9 cellular contexts compared by ENCODE assay signal in the genomic region with DNA sequence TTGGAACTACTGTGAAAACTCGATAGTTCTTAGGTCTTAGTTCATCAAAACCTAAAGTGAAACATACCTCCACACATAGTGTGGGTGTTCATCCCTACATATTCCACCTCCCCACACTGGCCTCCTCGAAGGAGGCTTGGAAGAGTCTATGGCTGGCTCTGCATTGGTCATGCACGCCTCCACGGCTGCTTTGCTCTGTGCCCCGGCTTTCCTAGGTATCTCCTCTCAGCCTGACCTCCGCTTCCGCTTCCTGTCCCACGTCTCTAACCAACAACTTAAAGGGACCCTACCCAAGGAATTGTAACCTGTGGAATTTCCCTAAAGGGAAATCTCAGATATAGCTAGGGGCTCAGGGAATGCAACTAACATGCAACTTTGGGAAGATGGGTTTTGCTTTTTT.
DNase-seq lines count a peak whose midpoint lies in the region; ATAC-seq and TF ChIP-seq lines count a peak whose summit lies in the region.
"Had no signal": no experiment of that assay in that cellular context is flagged by ENCODE, and none has a peak within 500 bp of the region (broad histone marks: within the 10 kb centered on the region; RNA-seq: fewer than 3 reads in every experiment).

No MANE protein-coding gene starts in this region.

- intact Hi-C loops in Caco-2 (cut with micrococcal nuclease; ENCODE audit: unreplicated experiment) = loop anchor here (5.0 kb wide), 1 partner anchor 115 kb away; no protein-coding TSS in a partner anchor
- intact Hi-C loops in posterior vena cava (cut with DNase I) = no loop called here

- H3K9me3 ChIP-seq in Caco-2 = no peaks in the 10 kb centered on the region

- ATAC-seq in GM18498 (IDR thresholded peaks at IDR 0.05; ENCODE audit: unreplicated experiment) = no peak

- TF ChIP-seq CTCF in Caco-2 (IDR thresholded peaks at IDR 0.05; ENCODE audit: insufficient read depth in 1 of 2, low read depth in 1 of 2, low read length in 1 of 2, severe bottlenecking in 1 of 2, unreplicated experiment in 1 of 2) (no peak), epithelial cell of proximal tubule (conservative IDR thresholded peaks at IDR 0.05; ENCODE audit: low read depth, low read length) (no peak), nephron progenitor cell (IDR thresholded peaks at IDR 0.05) (no peak)

- peak overlapping the region; percentile 83 for H3K4me3 Mint-ChIP-seq in Caco-2 (ENCODE audit: unreplicated experiment)
- H3K4me3 Mint-ChIP-seq in nephron progenitor cell = peak overlapping the region; percentile 51

- peaks cover 23% of the 10 kb centered on the region for H3K4me1 ChIP-seq in Caco-2

- H3K9me3 Mint-ChIP-seq in Caco-2 (ENCODE audit: unreplicated experiment) (no peaks in the 10 kb centered on the region), nephron progenitor cell (peaks cover 4% of the 10 kb centered on the region)

- H3K27me3 Mint-ChIP-seq in Caco-2 (ENCODE audit: insufficient read depth, unreplicated experiment) = no peaks in the 10 kb centered on the region
- H3K27me3 Mint-ChIP-seq in nephron progenitor cell (ENCODE audit: low read depth, poor library complexity) = no peaks in the 10 kb centered on the region

- H3K4me3 ChIP-seq in Caco-2 (ENCODE audit: low read depth, low read length) = peak overlapping the region; percentile 61
- peak overlapping the region; percentile 49 for H3K4me3 ChIP-seq in epithelial cell of proximal tubule (ENCODE audit: low read depth, low read length)

- H3K27ac Mint-ChIP-seq in Caco-2 (ENCODE audit: unreplicated experiment) (peak overlapping the region; percentile 91), nephron progenitor cell (no peak overlapping the region)

- TSS peak; percentile 70 for BruUV-seq in Caco-2 (replicated peaks; lab: Mats Ljungman, UMichigan)

- H3K36me3 ChIP-seq in Caco-2 (ENCODE audit: control insufficient read depth, insufficient read depth, low read length) = no peaks in the 10 kb centered on the region; the same call in none of the 2 replicates

- no peaks in the 10 kb centered on the region for H3K27me3 ChIP-seq in Caco-2 (replicated peaks; ENCODE audit: control insufficient read depth, insufficient read depth, low read length)

- H3K4me1 Mint-ChIP-seq in Caco-2 (ENCODE audit: low read depth, unreplicated experiment) (peaks cover 37% of the 10 kb centered on the region), nephron progenitor cell (peaks cover 22% of the 10 kb centered on the region)

- POLR2A ChIA-PET in Caco-2 (lab: Charles Lee) = interaction anchor here (0.5 kb wide), 1 partner anchor 154 kb away, joined by 8 read pairs; no protein-coding TSS in a partner anchor

- DNase-seq in Caco-2 (peak; percentile 71 to 85), NCI-H526 treated with DMSO at 0.1 percent for 48 hours (lab: John Stamatoyannopoulos, UW) (peak; percentile 84), epithelial cell of proximal tubule (ENCODE audit: low read depth) (peak; percentile 15), nephron progenitor cell (no peak), posterior vena cava (ENCODE audit: low spot score) (no peak), GM19238 (ENCODE audit: insufficient read length, low spot score) (no peak)
- DNase-seq in stimulated activated naive CD4-positive, alpha-beta T cell treated with Interleukin-2 at 50 U/mL for 16 hours (lab: John Stamatoyannopoulos, UW) = no peak
- DNase-seq: NCI-H69 had no signal

- H3K36me3 Mint-ChIP-seq in Caco-2 (ENCODE audit: insufficient read depth, unreplicated experiment) = peaks cover 7% of the 10 kb centered on the region
- H3K36me3 Mint-ChIP-seq in nephron progenitor cell (ENCODE audit: low read depth) = no peaks in the 10 kb centered on the region

- CTCF ChIA-PET in Caco-2 (lab: Charles Lee) = interaction anchor here (1.3 to 4.0 kb wide), 2 partner anchors 33 to 70 kb away, joined by 4 to 33 read pairs; no protein-coding TSS in a partner anchor

Comparison
In these comparisons a context has a peak if more than half of its experiments do, and no peak if none do; other contexts are left out.
1. DNase-seq: peak in Caco-2 (2 of 2), NCI-H526 treated with DMSO at 0.1 percent for 48 hours (single experiment) and epithelial cell of proximal tubule (single experiment); none in nephron progenitor cell (single experiment), posterior vena cava (single experiment), stimulated activated naive CD4-positive, alpha-beta T cell treated with Interleukin-2 at 50 U/mL for 16 hours (single experiment) and GM19238 (single experiment).